ENCODE assay signal across 31 cellular contexts in genomic region chr15:32991544-32992192, GRCh38.
"Had no signal": no experiment of that assay in that cellular context is flagged by ENCODE, and none has a peak within 500 bp of the region (broad histone marks: within the 10 kb centered on the region; RNA-seq: fewer than 3 reads in every experiment).

No MANE protein-coding gene starts in this region.

- H3K27me3 ChIP-seq: adrenal gland, ascending aorta, brain microvascular endothelial cell, dorsolateral prefrontal cortex, gastrocnemius medialis, hepatocyte, pancreas, stomach, thyroid gland, upper lobe of right lung had no signal

- H3K9me3 ChIP-seq: adrenal gland, ascending aorta, gastrocnemius medialis, pancreas, prostate gland, stomach, thyroid gland, upper lobe of right lung had no signal

- H3K4me1 ChIP-seq: adrenal gland, ascending aorta, gastrocnemius medialis, prostate gland, thyroid gland, upper lobe of right lung had no signal

- DNase-seq: activated CD4-positive, alpha-beta T cell treated with anti-CD3 and anti-CD28 coated beads for 4 hours; activated CD4-positive, alpha-beta T cell treated with anti-CD3 and anti-CD28 coated beads, Interleukin-2, amount 50 U/mL, for 4 hours; activated CD4-positive, CD25-positive, alpha-beta regulatory T cell; activated CD8-positive, alpha-beta memory T cell treated with anti-CD3 and anti-CD28 coated beads for 24 hours; activated effector memory CD4-positive, alpha-beta T cell treated with Interleukin-2 at 50 U/mL for 16 hours; activated naive CD4-positive, alpha-beta T cell treated with anti-CD3 and anti-CD28 coated beads for 36 hours; activated naive CD8-positive, alpha-beta T cell treated with anti-CD3 and anti-CD28 coated beads for 36 hours; adrenal gland; brain microvascular endothelial cell; dorsolateral prefrontal cortex; effector memory CD4-positive, alpha-beta T cell; gastrocnemius medialis; left cardiac atrium; mammary epithelial cell; naive B cell; nucleus accumbens; pancreas; retina; stimulated activated CD4-positive, alpha-beta T cell treated with anti-CD3 and anti-CD28 coated beads, Interleukin-15, amount 100 ng/mL, for 24 hours; stimulated activated CD4-positive, alpha-beta T cell treated with anti-CD3 and anti-CD28 coated beads, Interleukin-2, amount 100 ng/mL, for 24 hours; stimulated activated naive B cell treated with anti-CD40 and anti-IgM and Interleukin-4, amounts not matched to agents 10 μg/mL and 1 μg/mL and 100 μg/mL, for 72 hours; stomach; T-helper 1 cell; thyroid gland; upper lobe of right lung had no signal

- H3K4me3 ChIP-seq: adrenal gland, ascending aorta, coronary artery, dorsolateral prefrontal cortex, gastrocnemius medialis, hepatocyte, pancreas, prostate gland, smooth muscle cell, stomach, thyroid gland, upper lobe of right lung had no signal

- H3K27ac ChIP-seq: adrenal gland, ascending aorta, brain microvascular endothelial cell, coronary artery, dorsolateral prefrontal cortex, gastrocnemius medialis, hepatocyte, pancreas, prostate gland, stomach, thyroid gland, upper lobe of right lung had no signal

- H3K36me3 ChIP-seq: adrenal gland, ascending aorta, brain microvascular endothelial cell, gastrocnemius medialis, pancreas, prostate gland, stomach, thyroid gland, upper lobe of right lung had no signal

- FAIRE-seq: keratinocyte, pancreas had no signal
